Comparison of ENCODE assay signal across 2 cellular contexts in genomic region chr7:152697268-152697974, GRCh38.
A peak's percentile ranks its signal among the peaks of the same experiment; 100 is the strongest.
TF ChIP-seq lines count a peak whose summit lies in the region.

No MANE protein-coding gene starts in this region.

TF ChIP-seq in HEK293, 187 proteins besides CTCF, POLR2A, EP300 and RAD21:
- peak; percentile 18; the same call in 1 of the 2 replicates for TF ChIP-seq ZBTB17 (tag by site-specific recombination; IDR thresholded peaks at IDR 0.05)

TF ChIP-seq in K562, 482 proteins besides CTCF, POLR2A, EP300 and RAD21:
- TF ChIP-seq CEBPB (tag; IDR thresholded peaks at IDR 0.05) (peak; percentile 56; the same call in 1 of the 2 replicates), GATA2 (CRISPR knock-in tag; IDR thresholded peaks at IDR 0.05) (0 out of 2 replicates have a peak, but pooled peaks have one; percentile 29), TRIM24 (IDR thresholded peaks at IDR 0.05) (0 out of 4 replicates have a peak, but pooled peaks of 1 of the 2 experiments have one; percentile 10), MEIS2 (IDR thresholded peaks at IDR 0.05; ENCODE audit: partially characterized antibody) (peak; percentile 54), ZNF384 (IDR thresholded peaks at IDR 0.05; ENCODE audit: low read depth, low read length) (peak; percentile 72; the same call in 1 of the 2 replicates)
